16 cellular contexts compared by ENCODE assay signal in genomic region chr3:128354788-128355548, GRCh38.
"Had no signal": no experiment of that assay in that cellular context is flagged by ENCODE, and none has a peak within 500 bp of the region (broad histone marks: within the 10 kb centered on the region; RNA-seq: fewer than 3 reads in every experiment).

No MANE protein-coding gene starts in this region.

- H3K4me3 ChIP-seq: ovary, SJCRH30, skin epidermis, transverse colon had no signal

- H3K9me3 ChIP-seq: ovary, SJCRH30, transverse colon had no signal

- ATAC-seq: activated CD8-positive, alpha-beta T cell treated with anti-CD3 and anti-CD28 coated beads for 36 hours; left colon; stimulated activated memory B cell treated with anti-CD40 and anti-IgM and Interleukin-4, amounts not matched to agents 10 μg/mL and 1 μg/mL and 100 μg/mL, for 72 hours had no signal

- H3K36me3 ChIP-seq: ovary, SJCRH30, transverse colon had no signal

- H3K27me3 ChIP-seq: ovary, SJCRH30, transverse colon had no signal

- H3K27ac ChIP-seq: epithelial cell of prostate, ovary, SJCRH30, skin epidermis had no signal

- DNase-seq: activated CD8-positive, alpha-beta memory T cell treated with anti-CD3 and anti-CD28 coated beads, Interleukin-2, amount 50 U/mL, for 4 hours; activated CD8-positive, alpha-beta T cell treated with anti-CD3 and anti-CD28 coated beads for 36 hours; activated naive CD4-positive, alpha-beta T cell; effector memory CD4-positive, alpha-beta T cell; immature natural killer cell; left colon; mammary epithelial cell; SJCRH30; substantia nigra; transverse colon had no signal

- H3K27me3 Mint-ChIP-seq: activated CD8-positive, alpha-beta T cell treated with anti-CD3 and anti-CD28 coated beads for 36 hours; central memory CD8-positive, alpha-beta T cell; stimulated activated memory B cell treated with anti-CD40 and anti-IgM and Interleukin-4, amounts not matched to agents 10 μg/mL and 1 μg/mL and 100 μg/mL, for 72 hours had no signal

- H3K9me3 Mint-ChIP-seq: activated CD8-positive, alpha-beta T cell treated with anti-CD3 and anti-CD28 coated beads for 36 hours; central memory CD8-positive, alpha-beta T cell; immature natural killer cell; stimulated activated memory B cell treated with anti-CD40 and anti-IgM and Interleukin-4, amounts not matched to agents 10 μg/mL and 1 μg/mL and 100 μg/mL, for 72 hours; T-helper 2 cell treated with Interferon-gamma antibody and Interleukin-4, amounts not matched to agents 5 μg/mL and 100 μg/mL, for 36 hours had no signal

- H3K4me3 Mint-ChIP-seq: activated CD8-positive, alpha-beta T cell treated with anti-CD3 and anti-CD28 coated beads for 36 hours; central memory CD8-positive, alpha-beta T cell; immature natural killer cell; stimulated activated memory B cell treated with anti-CD40 and anti-IgM and Interleukin-4, amounts not matched to agents 10 μg/mL and 1 μg/mL and 100 μg/mL, for 72 hours; T-helper 2 cell treated with Interferon-gamma antibody and Interleukin-4, amounts not matched to agents 5 μg/mL and 100 μg/mL, for 36 hours had no signal

- H3K4me1 Mint-ChIP-seq: immature natural killer cell; stimulated activated memory B cell treated with anti-CD40 and anti-IgM and Interleukin-4, amounts not matched to agents 10 μg/mL and 1 μg/mL and 100 μg/mL, for 72 hours had no signal

- H3K27ac Mint-ChIP-seq: activated CD8-positive, alpha-beta T cell treated with anti-CD3 and anti-CD28 coated beads for 36 hours; immature natural killer cell; stimulated activated memory B cell treated with anti-CD40 and anti-IgM and Interleukin-4, amounts not matched to agents 10 μg/mL and 1 μg/mL and 100 μg/mL, for 72 hours; T-helper 2 cell treated with Interferon-gamma antibody and Interleukin-4, amounts not matched to agents 5 μg/mL and 100 μg/mL, for 36 hours had no signal
